Comparison of ENCODE assay signal across 11 cellular contexts in the genomic region with DNA sequence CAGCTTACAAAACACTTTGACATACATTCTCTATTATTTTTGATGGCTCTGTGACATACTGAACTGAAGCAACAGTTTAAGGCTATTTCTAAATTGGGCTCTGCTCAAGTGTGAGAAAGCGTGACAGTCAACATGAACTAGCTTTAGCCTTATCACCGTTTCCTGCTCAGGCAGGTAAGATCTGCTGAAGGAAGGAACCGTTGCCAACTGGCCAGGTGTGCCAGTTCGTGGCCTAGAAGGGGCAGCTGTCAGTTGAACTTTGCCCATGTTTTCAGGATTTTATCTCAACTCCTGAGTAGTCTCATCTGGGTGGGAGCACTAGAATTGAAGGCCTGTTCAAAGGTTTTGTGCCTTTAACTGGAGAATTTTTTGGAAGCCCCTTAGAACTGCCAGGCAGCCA.
DNase-seq lines count a peak whose midpoint lies in the region; ATAC-seq, FAIRE-seq and TF ChIP-seq lines count a peak whose summit lies in the region.
"Had no signal": no experiment of that assay in that cellular context is flagged by ENCODE, and none has a peak within 500 bp of the region (broad histone marks: within the 10 kb centered on the region; RNA-seq: fewer than 3 reads in every experiment).

No MANE protein-coding gene starts in this region.

- H3K9me3 ChIP-seq in CD8-positive, alpha-beta T cell (ENCODE audit: low read length): no peaks in the 10 kb centered on the region

- no peaks in the 10 kb centered on the region for H3K9me3 Mint-ChIP-seq in CD8-positive, alpha-beta T cell

- H3K4me1 ChIP-seq in CD8-positive, alpha-beta T cell (ENCODE audit: insufficient read depth, low read length): peaks cover 43% of the 10 kb centered on the region

- POLR2A ChIA-PET in CD8-positive, alpha-beta T cell (lab: Charles Lee): interaction anchor here (0.5 kb wide), 1 partner anchor 542 kb away, joined by 4 read pairs; no protein-coding TSS in a partner anchor

- H3K4me3 Mint-ChIP-seq in CD8-positive, alpha-beta T cell: no peak overlapping the region
- H3K4me3 Mint-ChIP-seq: activated T-cell treated with anti-CD3 and anti-CD28 coated beads, Interleukin-2, amount 50 U/mL, for 4 hours had no signal

- DNase-seq in CD8-positive, alpha-beta T cell: no peak
- peak; percentile 85 for DNase-seq in mucosa of gallbladder (ENCODE audit: low spot score)
- DNase-seq in NOMO-1 treated with dmso at 0.1 percent for 144 hours (lab: John Stamatoyannopoulos, UW; ENCODE audit: unreplicated experiment): no peak
- DNase-seq in NCI-H82 treated with DMSO at 0.1 percent for 48 hours (lab: John Stamatoyannopoulos, UW; ENCODE audit: unreplicated experiment): no peak
- no peak for DNase-seq in H54 (ENCODE audit: insufficient read length, low spot score)
- no peak for DNase-seq in nucleus accumbens (lab: John Stamatoyannopoulos, UW)
- DNase-seq: activated T-cell treated with anti-CD3 and anti-CD28 coated beads, Interleukin-2, amount 50 U/mL, for 4 hours; SIG-M5 had no signal

- peak overlapping the region; percentile 75 for H3K27ac Mint-ChIP-seq in CD8-positive, alpha-beta T cell

- H3K27me3 ChIP-seq in CD8-positive, alpha-beta T cell (ENCODE audit: insufficient read depth, low read length): no peaks in the 10 kb centered on the region

- no peaks in the 10 kb centered on the region for H3K36me3 ChIP-seq in CD8-positive, alpha-beta T cell (ENCODE audit: insufficient read depth, low read length)

- H3K27me3 Mint-ChIP-seq in CD8-positive, alpha-beta T cell (ENCODE audit: low read depth): no peaks in the 10 kb centered on the region

- H3K4me3 ChIP-seq in CD8-positive, alpha-beta T cell (ENCODE audit: low read depth, low read length): no peak overlapping the region

- no peak for TF ChIP-seq CTCF in CD8-positive, alpha-beta T cell (IDR thresholded peaks at IDR 0.05)
- no peak for TF ChIP-seq CTCF in VCaP (conservative IDR thresholded peaks at IDR 0.05)

- FAIRE-seq in H54 (lab: Jason Lieb, UNC): no peak
- FAIRE-seq: G401.6 had no signal

- no peaks in the 10 kb centered on the region for H3K36me3 Mint-ChIP-seq in CD8-positive, alpha-beta T cell

- peaks cover 65% of the 10 kb centered on the region for H3K4me1 Mint-ChIP-seq in CD8-positive, alpha-beta T cell (ENCODE audit: low read depth)

- CTCF ChIA-PET in CD8-positive, alpha-beta T cell (lab: Charles Lee): no interaction called here

- intact Hi-C loops in CD8-positive, alpha-beta T cell (cut with DNase I, micrococcal nuclease): loop anchor here in 1 of 2 experiments (5.0 kb wide), 1 partner anchor 77 kb away; no protein-coding TSS in a partner anchor

- no peak overlapping the region for H3K27ac ChIP-seq in CD8-positive, alpha-beta T cell (ENCODE audit: low read depth, low read length)
- peak overlapping the region; percentile 86 for H3K27ac ChIP-seq in VCaP

- no peak for TF ChIP-seq POLR2A in H54 (IDR thresholded peaks at IDR 0.05; ENCODE audit: low read depth, low read length)

- no peak for ATAC-seq in CD8-positive, alpha-beta T cell
- peak; percentile 25 for ATAC-seq in HG02759 (IDR thresholded peaks at IDR 0.05; ENCODE audit: unreplicated experiment)
- ATAC-seq: activated T-cell treated with anti-CD3 and anti-CD28 coated beads, Interleukin-2, amount 50 U/mL, for 4 hours had no signal
